1 cellular context compared by ENCODE assay signal in the genomic region with DNA sequence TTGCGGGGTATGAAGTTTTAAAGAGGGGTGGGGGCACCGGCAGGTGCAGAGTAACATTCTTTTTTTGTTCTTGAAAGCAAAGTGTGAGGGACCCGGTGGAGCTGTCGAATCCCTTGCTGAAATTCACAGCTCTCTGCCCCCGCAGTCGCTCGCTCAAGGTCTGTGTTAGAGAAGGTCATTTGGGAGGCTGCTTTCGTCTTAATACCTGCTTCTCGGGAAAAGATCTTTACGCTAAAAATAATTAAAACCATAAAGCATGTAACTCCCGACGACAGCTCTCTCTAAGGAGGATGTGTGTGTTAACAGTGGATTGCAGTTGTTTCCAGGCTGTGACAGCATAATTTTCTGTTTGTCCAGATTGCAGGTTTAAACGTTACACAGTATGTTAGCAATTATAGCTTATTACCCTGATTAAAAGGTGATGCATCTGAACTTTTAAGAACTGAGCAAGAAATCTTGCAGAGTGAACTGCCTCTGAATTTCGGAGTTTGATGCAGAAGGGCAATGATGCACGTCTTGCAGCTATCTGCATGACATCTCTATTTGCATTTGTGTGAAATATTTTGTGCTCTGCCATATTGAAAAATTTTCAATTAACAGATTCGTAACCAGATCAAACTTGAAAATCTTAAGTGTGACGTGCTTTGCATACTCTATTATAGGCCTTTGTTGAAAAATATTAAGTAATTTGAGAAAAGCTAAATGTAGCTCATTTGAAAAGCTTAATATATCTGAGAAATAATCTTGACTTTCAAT.
TF ChIP-seq lines count a peak whose summit lies in the region.

No MANE protein-coding gene starts in this region.

TF ChIP-seq in H1, 55 proteins besides CTCF, POLR2A, EP300 and RAD21 (continued from another document):
- TF ChIP-seq SRF (IDR thresholded peaks at IDR 0.05; ENCODE audit: low read depth, low read length) (no peak), MAFK (IDR thresholded peaks at IDR 0.05; ENCODE audit: low read depth, low read length) (no peak), NRF1 (IDR thresholded peaks at IDR 0.05; ENCODE audit: low read depth, low read length) (no peak), POU5F1 (IDR thresholded peaks at IDR 0.05; ENCODE audit: low read depth, low read length) (no peak)
